In the genomic region with DNA sequence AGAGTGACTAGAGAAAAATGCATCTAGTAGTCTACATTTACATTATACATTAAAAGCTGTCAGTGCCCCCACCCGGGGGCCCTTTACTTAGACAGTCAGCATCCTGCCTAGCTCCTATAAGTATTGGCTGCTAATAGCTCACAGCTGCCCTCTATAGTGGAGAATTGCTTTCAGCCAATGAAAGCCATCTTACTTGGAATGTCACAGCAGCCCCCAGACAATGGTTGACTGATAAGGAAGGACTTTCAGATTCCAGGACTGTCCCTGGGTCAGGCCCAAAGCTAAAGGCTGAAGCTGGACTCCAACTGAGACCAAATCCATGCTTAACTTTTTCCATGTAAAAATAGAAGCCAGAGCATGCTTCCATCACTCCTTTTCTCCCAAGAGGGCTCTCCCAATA, we compare ENCODE assay signal across 17 cellular contexts.
"Had no signal": no experiment of that assay in that cellular context is flagged by ENCODE, and none has a peak within 500 bp of the region (broad histone marks: within the 10 kb centered on the region; RNA-seq: fewer than 3 reads in every experiment).

No MANE protein-coding gene starts in this region.

- H3K4me3 Mint-ChIP-seq: activated CD4-positive, alpha-beta memory T cell treated with anti-CD3 and anti-CD28 coated beads for 36 hours; activated CD4-positive, alpha-beta T cell treated with anti-CD3 and anti-CD28 coated beads for 36 hours; activated T-cell treated with anti-CD3 and anti-CD28 coated beads, Interleukin-2, amount 50 U/mL, for 24 hours; T-helper 17 cell had no signal

- H3K27me3 Mint-ChIP-seq: activated CD4-positive, alpha-beta memory T cell treated with anti-CD3 and anti-CD28 coated beads for 36 hours; activated CD4-positive, alpha-beta T cell treated with anti-CD3 and anti-CD28 coated beads for 36 hours; activated T-cell treated with anti-CD3 and anti-CD28 coated beads, Interleukin-2, amount 50 U/mL, for 24 hours; T-helper 17 cell had no signal

- H3K9me3 Mint-ChIP-seq: activated CD4-positive, alpha-beta memory T cell treated with anti-CD3 and anti-CD28 coated beads for 36 hours; activated T-cell treated with anti-CD3 and anti-CD28 coated beads, Interleukin-2, amount 50 U/mL, for 24 hours had no signal

- H3K27ac Mint-ChIP-seq: activated CD4-positive, alpha-beta memory T cell treated with anti-CD3 and anti-CD28 coated beads for 36 hours; activated CD4-positive, alpha-beta T cell treated with anti-CD3 and anti-CD28 coated beads for 36 hours; activated naive CD4-positive, alpha-beta T cell treated with anti-CD3 and anti-CD28 coated beads, Interleukin-2, amount 50 U/mL, for 72 hours; activated T-cell treated with anti-CD3 and anti-CD28 coated beads, Interleukin-2, amount 50 U/mL, for 24 hours; T-helper 17 cell had no signal

- H3K27me3 ChIP-seq: colonic mucosa, esophagus muscularis mucosa, hepatocyte, pancreas had no signal

- H3K4me2 ChIP-seq: hepatocyte had no signal

- DNase-seq: activated CD4-positive, alpha-beta memory T cell treated with anti-CD3 and anti-CD28 coated beads for 36 hours; activated CD4-positive, alpha-beta T cell treated with anti-CD3 and anti-CD28 coated beads for 36 hours; activated effector memory CD4-positive, alpha-beta T cell treated with anti-CD3 and anti-CD28 coated beads, Interleukin-2, amount 50 U/mL, for 16 hours; activated T-cell treated with anti-CD3 and anti-CD28 coated beads, Interleukin-2, amount 50 U/mL, for 24 hours; amniotic stem cell; caudate nucleus; colonic mucosa; lower lobe of right lung; midbrain; pancreas; stimulated activated CD4-positive, alpha-beta T cell treated with anti-CD3 and anti-CD28 coated beads, Interleukin-1b, Interleukin-23, amount 100 ng/mL, for 48 hours; T-helper 17 cell; WERI-Rb-1 had no signal

- H3K27ac ChIP-seq: colonic mucosa, esophagus muscularis mucosa, hepatocyte, lower lobe of right lung, pancreas, thoracic aorta, WERI-Rb-1 had no signal

- H3K36me3 Mint-ChIP-seq: activated CD4-positive, alpha-beta memory T cell treated with anti-CD3 and anti-CD28 coated beads for 36 hours; activated naive CD4-positive, alpha-beta T cell treated with anti-CD3 and anti-CD28 coated beads, Interleukin-2, amount 50 U/mL, for 72 hours had no signal

- H3K4me3 ChIP-seq: colonic mucosa, esophagus muscularis mucosa, hepatocyte, lower lobe of right lung, pancreas, thoracic aorta had no signal

- H3K4me1 Mint-ChIP-seq: activated CD4-positive, alpha-beta T cell treated with anti-CD3 and anti-CD28 coated beads for 36 hours; T-helper 17 cell had no signal

- ATAC-seq: activated CD4-positive, alpha-beta T cell treated with anti-CD3 and anti-CD28 coated beads for 36 hours; activated naive CD4-positive, alpha-beta T cell treated with anti-CD3 and anti-CD28 coated beads, Interleukin-2, amount 50 U/mL, for 72 hours; lower lobe of right lung; pancreas; T-helper 17 cell had no signal

- H3K36me3 ChIP-seq: colonic mucosa, esophagus muscularis mucosa, lower lobe of right lung, pancreas, thoracic aorta, WERI-Rb-1 had no signal

- H3K4me1 ChIP-seq: colonic mucosa, esophagus muscularis mucosa, lower lobe of right lung, pancreas had no signal

- H2AFZ ChIP-seq: hepatocyte had no signal

- H3K79me2 ChIP-seq: hepatocyte had no signal
